Comparison of ENCODE assay signal across 27 cellular contexts in genomic region chr3:30855390-30855789, GRCh38. TPM values are rescaled to one million over a fixed set of nuclear protein-coding genes. Genes with fewer than 3 reads are reported as not detected.
DNase-seq lines count a peak whose midpoint lies in the region; ATAC-seq, FAIRE-seq and TF ChIP-seq lines count a peak whose summit lies in the region.
"Had no signal": no experiment of that assay in that cellular context is flagged by ENCODE, and none has a peak within 500 bp of the region (broad histone marks: within the 10 kb centered on the region; RNA-seq: fewer than 3 reads in every experiment).

No MANE protein-coding gene starts in this region.

- no peaks in the 10 kb centered on the region for H3K27me3 Mint-ChIP-seq in Calu3 (ENCODE audit: unreplicated experiment)
- H3K27me3 Mint-ChIP-seq: activated CD4-positive, alpha-beta memory T cell treated with anti-CD3 and anti-CD28 coated beads for 36 hours had no signal

- no peak overlapping the region for H3K27ac Mint-ChIP-seq in Calu3 (ENCODE audit: unreplicated experiment)
- H3K27ac Mint-ChIP-seq: activated CD4-positive, alpha-beta memory T cell treated with anti-CD3 and anti-CD28 coated beads for 36 hours; activated naive CD8-positive, alpha-beta T cell treated with anti-CD3 and anti-CD28 coated beads, Interleukin-2, amount 10 ng/mL, durations not matched to agents 7 days and 5 days; effector memory CD8-positive, alpha-beta T cell; stimulated activated effector memory CD8-positive, alpha-beta T cell treated with anti-CD3 and anti-CD28 coated beads, Interleukin-12 subunit alpha, Interleukin-12 subunit beta, amount 100 ng/mL, for 72 hours had no signal

- CTCF ChIA-PET in SK-N-SH (lab: Yijun Ruan, JAX) (interaction anchor here (0.8 to 1.4 kb wide), 4 partner anchors 9 to 59 kb away, joined by 3 to 4 read pairs (median 3); no protein-coding TSS in a partner anchor), Calu3 (lab: Charles Lee) (interaction anchor here (0.6 kb wide), 1 partner anchor 271 kb away, joined by 3 read pairs; no protein-coding TSS in a partner anchor)

- H3K9me2 ChIP-seq in SK-N-SH = no peaks in the 10 kb centered on the region

- H3K27ac ChIP-seq in SK-N-SH (ENCODE audit: low read depth in 2 of 2, low read length in 1 of 2) = no peak overlapping the region
- peak overlapping the region; percentile 70 for H3K27ac ChIP-seq in SK-N-MC
- H3K27ac ChIP-seq in small intestine (ENCODE audit: low read depth in 1 of 2, low read length in 1 of 2) = no peak overlapping the region
- H3K27ac ChIP-seq: skin epidermis had no signal

- H3K4me1 ChIP-seq in SK-N-SH (ENCODE audit: control insufficient read depth in 1 of 2, insufficient read depth in 2 of 2, low read depth in 1 of 2, low read length in 1 of 2) (peaks cover 11 to 12% of the 10 kb centered on the region in 2 experiments; a peak in 3 of 4 replicates), small intestine (ENCODE audit: control insufficient read depth in 2 of 2, insufficient read depth in 1 of 2, low read depth in 1 of 2, low read length in 1 of 2) (no peaks in the 10 kb centered on the region)
- H3K4me1 ChIP-seq: BE2C had no signal

- H3K9ac ChIP-seq in SK-N-SH (no peak overlapping the region), SK-N-MC (ENCODE audit: insufficient read length) (no peak overlapping the region)

- H2AFZ ChIP-seq in SK-N-SH (ENCODE audit: low read depth) = no peak overlapping the region

- no peaks in the 10 kb centered on the region for H4K20me1 ChIP-seq in SK-N-SH (ENCODE audit: insufficient read depth)

- no peaks in the 10 kb centered on the region for H3K36me3 Mint-ChIP-seq in Calu3 (ENCODE audit: insufficient read depth, unreplicated experiment)
- H3K36me3 Mint-ChIP-seq: activated CD4-positive, alpha-beta memory T cell treated with anti-CD3 and anti-CD28 coated beads for 36 hours; activated naive CD8-positive, alpha-beta T cell treated with anti-CD3 and anti-CD28 coated beads, Interleukin-2, amount 10 ng/mL, durations not matched to agents 7 days and 5 days; brain; stimulated activated effector memory CD8-positive, alpha-beta T cell treated with anti-CD3 and anti-CD28 coated beads, Interleukin-12 subunit alpha, Interleukin-12 subunit beta, amount 100 ng/mL, for 72 hours had no signal

- H3F3A ChIP-seq in SK-N-SH (replicated peaks; ENCODE audit: insufficient read depth) = no peaks in the 10 kb centered on the region

- no peak for FAIRE-seq in small intestine (lab: Jason Lieb, UNC)
- FAIRE-seq: A204.1, GM12878 had no signal

- ATAC-seq in SK-N-SH treated with all-trans-retinoic acid at 6 μM for 48 hours = no peak; the same call in 2 of the 3 replicates
- ATAC-seq: effector memory CD8-positive, alpha-beta T cell; GM12878; left colon; stimulated activated effector memory CD8-positive, alpha-beta T cell treated with anti-CD3 and anti-CD28 coated beads, Interleukin-12 subunit alpha, Interleukin-12 subunit beta, amount 100 ng/mL, for 72 hours had no signal

- no peak for TF ChIP-seq CTCF in SK-N-SH (IDR thresholded peaks at IDR 0.05)
- no peak for TF ChIP-seq CTCF in Calu3 (IDR thresholded peaks at IDR 0.05; ENCODE audit: unreplicated experiment)

- H3K4me2 ChIP-seq in SK-N-SH = no peak overlapping the region

- no peak for TF ChIP-seq EP300 in SK-N-SH (IDR thresholded peaks at IDR 0.05; ENCODE audit: borderline replicate concordance in 1 of 2, low read depth in 1 of 2, low read length in 1 of 2)

- DNase-seq in SK-N-SH (peak; percentile 2), SK-N-MC (ENCODE audit: low read depth, low spot score) (peak; percentile 18), fibroblast of gingiva (ENCODE audit: low read depth) (peak; percentile 70), smooth muscle cell of the brain vasculature (ENCODE audit: low read depth, low spot score) (peak; percentile 17), Calu3 (no peak), small intestine (no peak), SIG-M5 treated with dmso at 0.1 percent for 504 hours (lab: John Stamatoyannopoulos, UW; ENCODE audit: unreplicated experiment) (no peak)
- DNase-seq: activated CD4-positive, alpha-beta memory T cell treated with anti-CD3 and anti-CD28 coated beads for 36 hours; activated CD4-positive, CD25-positive, alpha-beta regulatory T cell; activated naive CD8-positive, alpha-beta T cell treated with anti-CD3 and anti-CD28 coated beads, Interleukin-2, amount 10 ng/mL, durations not matched to agents 7 days and 5 days; BE2C; effector memory CD8-positive, alpha-beta T cell; head of caudate nucleus; left colon; mesendoderm; NCI-H1436; NCI-H524; RPMI8226; SW 1271 had no signal

- TF ChIP-seq RAD21 in SK-N-SH (IDR thresholded peaks at IDR 0.05; ENCODE audit: low read length) = no peak

- no peaks in the 10 kb centered on the region for H3K79me2 ChIP-seq in SK-N-SH (ENCODE audit: insufficient read depth)

- intact Hi-C loops in Calu3 (cut with micrococcal nuclease; ENCODE audit: unreplicated experiment) = no loop called here

- H3K9me3 Mint-ChIP-seq in Calu3 (ENCODE audit: low read depth, unreplicated experiment) = no peaks in the 10 kb centered on the region
- H3K9me3 Mint-ChIP-seq: activated CD4-positive, alpha-beta memory T cell treated with anti-CD3 and anti-CD28 coated beads for 36 hours; activated naive CD8-positive, alpha-beta T cell treated with anti-CD3 and anti-CD28 coated beads, Interleukin-2, amount 10 ng/mL, durations not matched to agents 7 days and 5 days; brain; effector memory CD8-positive, alpha-beta T cell; stimulated activated effector memory CD8-positive, alpha-beta T cell treated with anti-CD3 and anti-CD28 coated beads, Interleukin-12 subunit alpha, Interleukin-12 subunit beta, amount 100 ng/mL, for 72 hours had no signal

- no TSS peak for BruUV-seq in Calu3 (replicated peaks; lab: Mats Ljungman, UMichigan)

- no peaks in the 10 kb centered on the region for H3K36me3 ChIP-seq in SK-N-SH (replicated peaks in 1 of 2; ENCODE audit: control insufficient read depth in 1 of 2, insufficient read depth in 2 of 2, low read length in 1 of 2)
- H3K36me3 ChIP-seq in SK-N-MC (ENCODE audit: insufficient read depth, low read length) = no peaks in the 10 kb centered on the region
- H3K36me3 ChIP-seq in small intestine (ENCODE audit: control insufficient read depth in 2 of 2, insufficient read depth in 2 of 2, low read length in 2 of 2) = no peaks in the 10 kb centered on the region
- H3K36me3 ChIP-seq: BE2C had no signal

- H3K4me1 Mint-ChIP-seq in Calu3 (ENCODE audit: low read depth, unreplicated experiment) = no peaks in the 10 kb centered on the region
- H3K4me1 Mint-ChIP-seq: activated naive CD8-positive, alpha-beta T cell treated with anti-CD3 and anti-CD28 coated beads, Interleukin-2, amount 10 ng/mL, durations not matched to agents 7 days and 5 days; stimulated activated effector memory CD8-positive, alpha-beta T cell treated with anti-CD3 and anti-CD28 coated beads, Interleukin-12 subunit alpha, Interleukin-12 subunit beta, amount 100 ng/mL, for 72 hours had no signal

- POLR2A ChIA-PET in SK-N-SH (lab: Yijun Ruan, JAX) = no interaction called here

- H3K27me3 ChIP-seq in SK-N-SH (ENCODE audit: insufficient read depth) (no peaks in the 10 kb centered on the region; the same call in 1 of the 2 replicates), small intestine (ENCODE audit: control insufficient read depth in 2 of 2, insufficient read depth in 2 of 2, low read length in 2 of 2) (no peaks in the 10 kb centered on the region)
- H3K27me3 ChIP-seq: BE2C had no signal

- H3K4me3 ChIP-seq in SK-N-SH (ENCODE audit: low read depth in 2 of 2, low read length in 1 of 2) (no peak overlapping the region), SK-N-MC (peak overlapping the region; percentile 47), small intestine (ENCODE audit: low read depth in 1 of 2, low read length in 2 of 2) (no peak overlapping the region)
- H3K4me3 ChIP-seq: GM12878, skin epidermis had no signal

- H3K9me3 ChIP-seq in SK-N-SH = no peaks in the 10 kb centered on the region
- no peaks in the 10 kb centered on the region for H3K9me3 ChIP-seq in SK-N-MC (ENCODE audit: low read depth, low read length)
- H3K9me3 ChIP-seq in small intestine (ENCODE audit: control insufficient read depth, low read depth) = peaks cover 1% of the 10 kb centered on the region
- H3K9me3 ChIP-seq: BE2C had no signal

- H3K4me3 Mint-ChIP-seq in Calu3 (ENCODE audit: low read depth, unreplicated experiment) = no peak overlapping the region
- H3K4me3 Mint-ChIP-seq: activated CD4-positive, alpha-beta memory T cell treated with anti-CD3 and anti-CD28 coated beads for 36 hours; activated naive CD8-positive, alpha-beta T cell treated with anti-CD3 and anti-CD28 coated beads, Interleukin-2, amount 10 ng/mL, durations not matched to agents 7 days and 5 days; effector memory CD8-positive, alpha-beta T cell; stimulated activated effector memory CD8-positive, alpha-beta T cell treated with anti-CD3 and anti-CD28 coated beads, Interleukin-12 subunit alpha, Interleukin-12 subunit beta, amount 100 ng/mL, for 72 hours had no signal

- 12% methylated on average over 4 of the region's 4 CpGs for WGBS in SK-N-SH (ENCODE audit: low lambda C conversion rate)
- 80 to 88% (median 87%) methylated on average over 4 of the region's 4 CpGs for WGBS in small intestine, 3 donors

TF ChIP-seq in SK-N-SH, 30 proteins besides CTCF, POLR2A, EP300 and RAD21 (continues in another document):
- TF ChIP-seq FOXM1 (IDR thresholded peaks at IDR 0.05; ENCODE audit: low read depth) = no peak

TF ChIP-seq in SK-N-SH treated with all-trans-retinoic acid at 6 μM for 48 hours, 23 proteins besides CTCF, POLR2A, EP300 and RAD21 (continues in another document):
- TF ChIP-seq ARNTL (CRISPR knock-in tag; IDR thresholded peaks at IDR 0.05; ENCODE audit: borderline replicate concordance, low read depth) = no peak
- no peak for TF ChIP-seq CSRNP3 (CRISPR knock-in tag; IDR thresholded peaks at IDR 0.05)
- no peak for TF ChIP-seq ZC3H10 (CRISPR knock-in tag; IDR thresholded peaks at IDR 0.05)
- TF ChIP-seq SNAI2 (CRISPR knock-in tag; IDR thresholded peaks at IDR 0.05) = no peak
- TF ChIP-seq ZNF8 (CRISPR knock-in tag; IDR thresholded peaks at IDR 0.05) = no peak
- no peak for TF ChIP-seq RARB (CRISPR knock-in tag; IDR thresholded peaks at IDR 0.05)
- no peak for TF ChIP-seq GLIS3 (CRISPR knock-in tag; IDR thresholded peaks at IDR 0.05)

RNA-seq across cellular contexts. Expression of gene GADL1, which starts 39.1 kb away (rescaled TPM):
- not detected in 2 replicates for polyA plus RNA-seq in SK-N-SH (2012; rRNA removed)
- polyA plus RNA-seq in SK-N-SH (2012; cell fraction: cytosol; rRNA removed) = not detected in 2 replicates
- polyA plus RNA-seq in SK-N-SH (2012; cell fraction: nucleus; rRNA removed) = not detected in 2 replicates
- not detected in 2 replicates for total RNA-seq in Calu3 (2022)
- polyA plus RNA-seq in small intestine = not detected
- total RNA-seq: activated CD4-positive, alpha-beta memory T cell treated with anti-CD3 and anti-CD28 coated beads for 36 hours; activated naive CD8-positive, alpha-beta T cell treated with anti-CD3 and anti-CD28 coated beads, Interleukin-2, amount 10 ng/mL, durations not matched to agents 7 days and 5 days; GM12878; H4; left colon; M059J had no signal

Comparison
In these comparisons a context has a peak if more than half of its experiments do, and no peak if none do; other contexts are left out.
1. DNase-seq: peak in SK-N-SH (single experiment), SK-N-MC (single experiment), fibroblast of gingiva (single experiment) and smooth muscle cell of the brain vasculature (single experiment); none in Calu3 (single experiment), small intestine (single experiment) and SIG-M5 treated with dmso at 0.1 percent for 504 hours (single experiment).